8 cellular contexts compared by ENCODE assay signal in the genomic region with DNA sequence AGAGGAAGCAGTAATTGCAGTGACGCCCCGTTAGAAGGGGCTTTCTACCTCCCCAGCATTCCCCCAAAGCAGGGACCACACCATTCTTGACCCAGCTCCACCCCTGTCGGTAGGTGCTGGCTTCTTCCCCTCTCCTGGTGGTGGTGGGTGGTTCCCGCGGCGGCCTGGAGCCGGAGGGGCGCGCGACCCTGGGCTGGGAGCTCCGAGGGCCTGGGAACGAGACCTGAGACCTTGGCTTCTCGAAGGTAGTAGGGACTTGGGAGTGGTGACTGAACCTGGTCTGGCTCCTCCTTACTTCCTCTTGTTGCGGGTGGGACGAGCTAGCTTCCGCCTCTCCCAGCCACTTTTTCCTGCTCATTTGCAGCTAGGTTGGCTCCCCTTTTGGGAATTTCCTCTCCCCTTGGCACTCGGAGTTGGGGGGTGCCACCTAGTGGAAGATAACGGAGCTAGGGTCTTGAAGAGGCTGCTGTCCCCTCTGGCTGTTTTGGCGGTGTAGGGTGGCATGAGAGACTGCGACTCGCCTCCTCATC. TPM values are rescaled to one million over a fixed set of nuclear protein-coding genes. Genes with fewer than 3 reads are reported as not detected.
DNase-seq lines count a peak whose midpoint lies in the region; ATAC-seq and TF ChIP-seq lines count a peak whose summit lies in the region.

No MANE protein-coding gene starts in this region.

- peak overlapping the region; percentile 89 for H3K27ac Mint-ChIP-seq in stimulated activated effector memory CD8-positive, alpha-beta T cell treated with anti-CD3 and anti-CD28 coated beads, Interleukin-12 subunit alpha, Interleukin-12 subunit beta, amount 100 ng/mL, for 72 hours

- H3K27ac ChIP-seq in right lobe of liver, result peak overlapping the region; percentile 78 to 87 (median 79)

- H3K4me3 Mint-ChIP-seq in stimulated activated effector memory CD8-positive, alpha-beta T cell treated with anti-CD3 and anti-CD28 coated beads, Interleukin-12 subunit alpha, Interleukin-12 subunit beta, amount 100 ng/mL, for 72 hours, result peak overlapping the region; percentile 95

- WGBS in right lobe of liver (ENCODE audit: insufficient coverage, low coverage, low lambda C conversion rate, missing lambda C conversion rate), result 1% methylated on average over 16 of the region's 21 CpGs

- peak; percentile 1 for ATAC-seq in GM21786 (IDR thresholded peaks at IDR 0.05; ENCODE audit: unreplicated experiment)
- peak; percentile 29 to 53 (median 34) for ATAC-seq in right lobe of liver
- peak; percentile 33 for ATAC-seq in stimulated activated effector memory CD8-positive, alpha-beta T cell treated with anti-CD3 and anti-CD28 coated beads, Interleukin-12 subunit alpha, Interleukin-12 subunit beta, amount 100 ng/mL, for 72 hours
- ATAC-seq in GM21619 (IDR thresholded peaks at IDR 0.05; ENCODE audit: unreplicated experiment), result no peak

- TF ChIP-seq CTCF in WI38 (IDR thresholded peaks at IDR 0.05; ENCODE audit: low read depth, low read length) (peak; percentile 6; the same call in 1 of the 2 replicates), right lobe of liver (IDR thresholded peaks at IDR 0.05) (peak; percentile 31 to 41 (median 36))

- DNase-seq in D341Med (ENCODE audit: low spot score) (peak; percentile 81), NCI-H1694 treated with DMSO at 0.1 percent for 48 hours (lab: John Stamatoyannopoulos, UW) (peak; percentile 73), right lobe of liver (peak in 1 of 3 donors; percentile 60)
- DNase-seq in effector CD4-positive, alpha-beta T cell, result peak; percentile 34
- peak in 1 of 2 donors; percentile 71 for DNase-seq in stimulated activated effector memory CD8-positive, alpha-beta T cell treated with anti-CD3 and anti-CD28 coated beads, Interleukin-12 subunit alpha, Interleukin-12 subunit beta, amount 100 ng/mL, for 72 hours (ENCODE audit: low spot score in 2 of 2)

- H3K4me1 Mint-ChIP-seq in stimulated activated effector memory CD8-positive, alpha-beta T cell treated with anti-CD3 and anti-CD28 coated beads, Interleukin-12 subunit alpha, Interleukin-12 subunit beta, amount 100 ng/mL, for 72 hours, result peaks cover 37% of the 10 kb centered on the region

- peaks cover 6% of the 10 kb centered on the region for H3K36me3 Mint-ChIP-seq in stimulated activated effector memory CD8-positive, alpha-beta T cell treated with anti-CD3 and anti-CD28 coated beads, Interleukin-12 subunit alpha, Interleukin-12 subunit beta, amount 100 ng/mL, for 72 hours

- intact Hi-C loops in right lobe of liver (cut with DNase I), result no loop called here

- H3K4me1 ChIP-seq in right lobe of liver, result peaks cover 0 to 6% (median 0%) of the 10 kb centered on the region in 4 donors

- H3K4me3 ChIP-seq in WI38 (ENCODE audit: low read depth, low read length) (peak overlapping the region; percentile 97), right lobe of liver (peak overlapping the region; percentile 63 to 87 (median 78))

- peaks cover 0 to 5% (median 0%) of the 10 kb centered on the region in 4 donors for H3K36me3 ChIP-seq in right lobe of liver

- no peaks in the 10 kb centered on the region for H3K27me3 ChIP-seq in right lobe of liver

- no peaks in the 10 kb centered on the region for H3K9me3 Mint-ChIP-seq in stimulated activated effector memory CD8-positive, alpha-beta T cell treated with anti-CD3 and anti-CD28 coated beads, Interleukin-12 subunit alpha, Interleukin-12 subunit beta, amount 100 ng/mL, for 72 hours

- H3K9me3 ChIP-seq in right lobe of liver, result no peaks in the 10 kb centered on the region

- peak; percentile 1 for TF ChIP-seq POLR2A in right lobe of liver (IDR thresholded peaks at IDR 0.05)

RNA-seq across cellular contexts. Expression of a gene that starts 0.5 kb away (rescaled TPM):
- total RNA-seq in right lobe of liver, result 100 to 1,000 TPM in 5 of 6 experiments, 10 to 100 TPM in 1; 84.5 to 230 (median 150) TPM

RNA-seq across cellular contexts. Expression of a gene that starts 18.1 kb away (rescaled TPM):
- total RNA-seq in right lobe of liver, result under 1 TPM; 0.16 to 0.68 (median 0.39) TPM

RNA-seq across cellular contexts. Expression of a gene that starts 20.9 kb away (rescaled TPM):
- total RNA-seq in right lobe of liver, result 100 to 1,000 TPM in 2 of 6 experiments, 10 to 100 TPM in 4; 56.3 to 111 (median 64.6) TPM

RNA-seq across cellular contexts. Expression of a gene that starts 37.2 kb away (rescaled TPM):
- under 1 TPM in 2 of 6 experiments, not detected in 4; 0.12 to 0.75 TPM for total RNA-seq in right lobe of liver

RNA-seq across cellular contexts. Expression of a gene that starts 43.9 kb away (rescaled TPM):
- total RNA-seq in right lobe of liver, result 1 to 10 TPM in 2 of 6 experiments, under 1 TPM in 3, not detected in 1; 0.37 to 1.5 (median 0.49) TPM
